8 cellular contexts compared by ENCODE assay signal in genomic region chr1:222644649-222645005, GRCh38. TPM values are rescaled to one million over a fixed set of nuclear protein-coding genes. Genes with fewer than 3 reads are reported as not detected.
DNase-seq lines count a peak whose midpoint lies in the region; ATAC-seq and TF ChIP-seq lines count a peak whose summit lies in the region.

No MANE protein-coding gene starts in this region.

- TF ChIP-seq CTCF in WTC11 (IDR thresholded peaks at IDR 0.05) = no peak
- TF ChIP-seq CTCF in heart right ventricle (IDR thresholded peaks at IDR 0.05) = no peak

- H3K4me3 ChIP-seq in heart right ventricle (peak overlapping the region; percentile 57 to 96 (median 89)), skeletal muscle cell (ENCODE audit: low read depth, low read length) (peak overlapping the region; percentile 85)

- intact Hi-C loops in heart right ventricle (cut with DNase I) = loop anchor here in 4 of 10 donors (1.0 to 10.0 kb wide), 3 partner anchors 68 to 70 kb away; partner anchors contain the start of genes AIDA (in 3 of the 4) and BROX (in 3 of the 4)

- CTCF ChIA-PET in WTC11 (lab: Charles Lee) = interaction anchor here (1.9 to 3.3 kb wide), 2 partner anchors 10 to 180 kb away, joined by 7 to 28 read pairs; no protein-coding TSS in a partner anchor

- POLR2A ChIA-PET in WTC11 (lab: Charles Lee) = interaction anchor here (0.9 to 1.9 kb wide), 3 partner anchors 10 to 68 kb away, joined by 3 to 7 read pairs (median 4); partner anchors contain the start of genes AIDA, BROX and TAF1A

- WGBS in heart right ventricle, 2 donors = 3 to 4% methylated on average over 5 of the region's 5 CpGs

- H3K27ac Mint-ChIP-seq in WTC11 = peak overlapping the region; percentile 97

- H3K9me3 ChIP-seq in heart right ventricle = no peaks in the 10 kb centered on the region

- DNase-seq in activated T-cell treated with anti-CD3 and anti-CD28 coated beads for 4 hours (peak; percentile 11), WTC11 (ENCODE audit: low spot score) (no peak), heart right ventricle (no peak), skeletal muscle cell (ENCODE audit: low read depth) (no peak), COLO829 (ENCODE audit: low spot score) (no peak), GOT3 (lab: John Stamatoyannopoulos, UW) (no peak)
- DNase-seq in activated T-cell treated with anti-CD3 and anti-CD28 coated beads, Interleukin-2, amount 50 U/mL, for 1 hour = no peak

- H3K36me3 ChIP-seq in heart right ventricle = peaks cover 0 to 56% (median 7%) of the 10 kb centered on the region in 9 donors

- H3K27me3 Mint-ChIP-seq in WTC11 (ENCODE audit: low read depth) = no peaks in the 10 kb centered on the region

- peaks cover 14% of the 10 kb centered on the region for H3K36me3 Mint-ChIP-seq in WTC11

- H3K4me1 Mint-ChIP-seq in WTC11 = peaks cover 13% of the 10 kb centered on the region

- no peak for ATAC-seq in WTC11
- ATAC-seq in heart right ventricle = peak in 4 of 8 donors; percentile 0 to 5 (median 2)
- ATAC-seq in HG02678 (IDR thresholded peaks at IDR 0.05; ENCODE audit: unreplicated experiment) = no peak

- peak overlapping the region; percentile 97 for H3K4me3 Mint-ChIP-seq in WTC11

- H3K27ac ChIP-seq in heart right ventricle = peak overlapping the region; percentile 57 to 99 (median 94)

- peaks cover 0 to 24% (median 16%) of the 10 kb centered on the region in 9 donors for H3K4me1 ChIP-seq in heart right ventricle

- H3K27me3 ChIP-seq in heart right ventricle = no peaks in the 10 kb centered on the region

- no peaks in the 10 kb centered on the region for H3K9me3 Mint-ChIP-seq in WTC11

TF ChIP-seq in WTC11, 78 proteins besides CTCF, POLR2A, EP300 and RAD21 (continues in another document):
- no peak for TF ChIP-seq ZNF219 (CRISPR knock-in tag; IDR thresholded peaks at IDR 0.05; ENCODE audit: borderline replicate concordance)
- no peak for TF ChIP-seq SMAD4 (CRISPR knock-in tag; IDR thresholded peaks at IDR 0.05)
- no peak for TF ChIP-seq PRDM15 (CRISPR knock-in tag; IDR thresholded peaks at IDR 0.05)
- no peak for TF ChIP-seq MAX (CRISPR knock-in tag; IDR thresholded peaks at IDR 0.05)
- TF ChIP-seq, protein P1, sequence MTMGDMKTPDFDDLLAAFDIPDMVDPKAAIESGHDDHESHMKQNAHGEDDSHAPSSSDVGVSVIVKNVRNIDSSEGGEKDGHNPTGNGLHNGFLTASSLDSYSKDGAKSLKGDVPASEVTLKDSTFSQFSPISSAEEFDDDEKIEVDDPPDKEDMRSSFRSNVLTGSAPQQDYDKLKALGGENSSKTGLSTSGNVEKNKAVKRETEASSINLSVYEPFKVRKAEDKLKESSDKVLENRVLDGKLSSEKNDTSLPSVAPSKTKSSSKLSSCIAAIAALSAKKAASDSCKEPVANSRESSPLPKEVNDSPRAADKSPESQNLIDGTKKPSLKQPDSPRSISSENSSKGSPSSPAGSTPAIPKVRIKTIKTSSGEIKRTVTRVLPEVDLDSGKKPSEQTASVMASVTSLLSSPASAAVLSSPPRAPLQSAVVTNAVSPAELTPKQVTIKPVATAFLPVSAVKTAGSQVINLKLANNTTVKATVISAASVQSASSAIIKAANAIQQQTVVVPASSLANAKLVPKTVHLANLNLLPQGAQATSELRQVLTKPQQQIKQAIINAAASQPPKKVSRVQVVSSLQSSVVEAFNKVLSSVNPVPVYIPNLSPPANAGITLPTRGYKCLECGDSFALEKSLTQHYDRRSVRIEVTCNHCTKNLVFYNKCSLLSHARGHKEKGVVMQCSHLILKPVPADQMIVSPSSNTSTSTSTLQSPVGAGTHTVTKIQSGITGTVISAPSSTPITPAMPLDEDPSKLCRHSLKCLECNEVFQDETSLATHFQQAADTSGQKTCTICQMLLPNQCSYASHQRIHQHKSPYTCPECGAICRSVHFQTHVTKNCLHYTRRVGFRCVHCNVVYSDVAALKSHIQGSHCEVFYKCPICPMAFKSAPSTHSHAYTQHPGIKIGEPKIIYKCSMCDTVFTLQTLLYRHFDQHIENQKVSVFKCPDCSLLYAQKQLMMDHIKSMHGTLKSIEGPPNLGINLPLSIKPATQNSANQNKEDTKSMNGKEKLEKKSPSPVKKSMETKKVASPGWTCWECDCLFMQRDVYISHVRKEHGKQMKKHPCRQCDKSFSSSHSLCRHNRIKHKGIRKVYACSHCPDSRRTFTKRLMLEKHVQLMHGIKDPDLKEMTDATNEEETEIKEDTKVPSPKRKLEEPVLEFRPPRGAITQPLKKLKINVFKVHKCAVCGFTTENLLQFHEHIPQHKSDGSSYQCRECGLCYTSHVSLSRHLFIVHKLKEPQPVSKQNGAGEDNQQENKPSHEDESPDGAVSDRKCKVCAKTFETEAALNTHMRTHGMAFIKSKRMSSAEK (CRISPR knock-in tag; IDR thresholded peaks at IDR 0.05; ENCODE audit: borderline replicate concordance) = no peak
- no peak for TF ChIP-seq TP53 (CRISPR knock-in tag; IDR thresholded peaks at IDR 0.05)
- TF ChIP-seq ZNF396 (CRISPR knock-in tag; IDR thresholded peaks at IDR 0.05; ENCODE audit: borderline replicate concordance) = no peak
- no peak for TF ChIP-seq MXD4 (CRISPR knock-in tag; IDR thresholded peaks at IDR 0.05; ENCODE audit: borderline replicate concordance)
- TF ChIP-seq TEAD4 (CRISPR knock-in tag; IDR thresholded peaks at IDR 0.05) = no peak
- TF ChIP-seq SOX15 (CRISPR knock-in tag; IDR thresholded peaks at IDR 0.05) = no peak
- no peak for TF ChIP-seq GABPB1 (CRISPR knock-in tag; IDR thresholded peaks at IDR 0.05)
- no peak for TF ChIP-seq ETV6 (CRISPR knock-in tag; IDR thresholded peaks at IDR 0.05)
- no peak for TF ChIP-seq ZNF416 (CRISPR knock-in tag; IDR thresholded peaks at IDR 0.05)
- TF ChIP-seq, protein P2, sequence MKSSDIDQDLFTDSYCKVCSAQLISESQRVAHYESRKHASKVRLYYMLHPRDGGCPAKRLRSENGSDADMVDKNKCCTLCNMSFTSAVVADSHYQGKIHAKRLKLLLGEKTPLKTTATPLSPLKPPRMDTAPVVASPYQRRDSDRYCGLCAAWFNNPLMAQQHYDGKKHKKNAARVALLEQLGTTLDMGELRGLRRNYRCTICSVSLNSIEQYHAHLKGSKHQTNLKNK (CRISPR knock-in tag; IDR thresholded peaks at IDR 0.05) = no peak
- TF ChIP-seq, protein P3, sequence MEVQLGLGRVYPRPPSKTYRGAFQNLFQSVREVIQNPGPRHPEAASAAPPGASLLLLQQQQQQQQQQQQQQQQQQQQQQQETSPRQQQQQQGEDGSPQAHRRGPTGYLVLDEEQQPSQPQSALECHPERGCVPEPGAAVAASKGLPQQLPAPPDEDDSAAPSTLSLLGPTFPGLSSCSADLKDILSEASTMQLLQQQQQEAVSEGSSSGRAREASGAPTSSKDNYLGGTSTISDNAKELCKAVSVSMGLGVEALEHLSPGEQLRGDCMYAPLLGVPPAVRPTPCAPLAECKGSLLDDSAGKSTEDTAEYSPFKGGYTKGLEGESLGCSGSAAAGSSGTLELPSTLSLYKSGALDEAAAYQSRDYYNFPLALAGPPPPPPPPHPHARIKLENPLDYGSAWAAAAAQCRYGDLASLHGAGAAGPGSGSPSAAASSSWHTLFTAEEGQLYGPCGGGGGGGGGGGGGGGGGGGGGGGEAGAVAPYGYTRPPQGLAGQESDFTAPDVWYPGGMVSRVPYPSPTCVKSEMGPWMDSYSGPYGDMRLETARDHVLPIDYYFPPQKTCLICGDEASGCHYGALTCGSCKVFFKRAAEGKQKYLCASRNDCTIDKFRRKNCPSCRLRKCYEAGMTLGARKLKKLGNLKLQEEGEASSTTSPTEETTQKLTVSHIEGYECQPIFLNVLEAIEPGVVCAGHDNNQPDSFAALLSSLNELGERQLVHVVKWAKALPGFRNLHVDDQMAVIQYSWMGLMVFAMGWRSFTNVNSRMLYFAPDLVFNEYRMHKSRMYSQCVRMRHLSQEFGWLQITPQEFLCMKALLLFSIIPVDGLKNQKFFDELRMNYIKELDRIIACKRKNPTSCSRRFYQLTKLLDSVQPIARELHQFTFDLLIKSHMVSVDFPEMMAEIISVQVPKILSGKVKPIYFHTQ (CRISPR knock-in tag; IDR thresholded peaks at IDR 0.05) = no peak

RNA-seq across cellular contexts. Expression of gene MIA3, which starts 26.7 kb away (rescaled TPM):
- total RNA-seq in WTC11 (2021) (52.8 to 70.0 TPM (median 54.9 TPM) in 3 replicates), heart right ventricle (10 to 100 TPM; 44.0 to 72.5 (median 59.0) TPM)
- polyA plus RNA-seq in heart right ventricle = 10 to 100 TPM; 22.8 to 33.8 TPM

RNA-seq across cellular contexts. Expression of gene TAF1A, which starts 54.9 kb away (rescaled TPM):
- total RNA-seq in WTC11 (2021) = 10.8 to 12.9 TPM (median 12.0 TPM) in 3 replicates
- total RNA-seq in heart right ventricle = 1 to 10 TPM; 1.3 to 3.3 (median 1.8) TPM
- polyA plus RNA-seq in heart right ventricle = 1 to 10 TPM; 1.1 to 1.2 TPM
